8 cellular contexts compared by ENCODE assay signal in genomic region chr2:68251855-68252406, GRCh38. TPM values are rescaled to one million over a fixed set of nuclear protein-coding genes. Genes with fewer than 3 reads are reported as not detected.
DNase-seq lines count a peak whose midpoint lies in the region; ATAC-seq, FAIRE-seq and TF ChIP-seq lines count a peak whose summit lies in the region.

No MANE protein-coding gene starts in this region.

- 1% methylated on average over 14 of the region's 78 CpGs; no CpG with 5 or more reads in 1 of the 2 experiments for WGBS in H1 (ENCODE audit: extremely low coverage in 1 of 2, insufficient coverage in 1 of 2, insufficient read length in 1 of 2, insufficient replicate concordance in 2 of 2, low coverage in 1 of 2, low lambda C conversion rate in 2 of 2, missing lambda C conversion rate in 1 of 2), 2 experiments

- no peaks in the 10 kb centered on the region for H3K27me3 Mint-ChIP-seq in activated CD8-positive, alpha-beta T cell treated with anti-CD3 and anti-CD28 coated beads for 36 hours
- peaks cover 0 to 2% (median 0%) of the 10 kb centered on the region in 5 donors for H3K27me3 Mint-ChIP-seq in naive thymus-derived CD4-positive, alpha-beta T cell
- H3K27me3 Mint-ChIP-seq in stimulated activated naive CD8-positive, alpha-beta T cell treated with anti-CD3 and anti-CD28 coated beads, Interleukin-15, amount 100 ng/mL, for 72 hours: no peaks in the 10 kb centered on the region

- POLR2A ChIA-PET in activated CD8-positive, alpha-beta T cell treated with anti-CD3 and anti-CD28 coated beads for 36 hours (lab: Charles Lee): interaction anchor here (1.5 to 1.8 kb wide), 2 partner anchors 13 to 95 kb away, joined by 3 to 7 read pairs; partner anchors contain the start of gene PNO1
- POLR2A ChIA-PET in H1 (lab: Charles Lee; ENCODE audit: partially characterized antibody): interaction anchor here (0.7 to 3.1 kb wide), 5 partner anchors 17 to 189 kb away, joined by 3 to 15 read pairs (median 3); partner anchors contain the start of genes C1D and PNO1
- POLR2A ChIA-PET in naive thymus-derived CD4-positive, alpha-beta T cell (lab: Charles Lee): interaction anchor here (0.8 to 3.9 kb wide), 8 partner anchors 10 to 189 kb away, joined by 3 to 31 read pairs (median 4); partner anchors contain the start of genes C1D and PNO1

- no peak for FAIRE-seq in H1 (lab: Jason Lieb, UNC)

- peak overlapping the region; percentile 94 for H2BK5ac ChIP-seq in H1 (ENCODE audit: low read depth, low read length)

- H3K27ac ChIP-seq in H1 (ENCODE audit: low read depth, low read length): peak overlapping the region; percentile 81; the same call in 1 of the 2 replicates
- peak overlapping the region; percentile 82 for H3K27ac ChIP-seq in naive thymus-derived CD4-positive, alpha-beta T cell (ENCODE audit: low read depth, low read length)

- TF ChIP-seq EP300 in H1 (IDR thresholded peaks at IDR 0.05; ENCODE audit: borderline replicate concordance in 1 of 2, low read depth in 2 of 2, low read length in 2 of 2): no peak

- peak overlapping the region; percentile 51 for H3K18ac ChIP-seq in H1 (ENCODE audit: extremely low read depth, low read length)

- H3K23me2 ChIP-seq in H1 (ENCODE audit: low read depth, low read length): peaks cover 5% of the 10 kb centered on the region; the same call in 1 of the 2 replicates

- CTCF ChIA-PET in activated CD8-positive, alpha-beta T cell treated with anti-CD3 and anti-CD28 coated beads for 36 hours (lab: Charles Lee): interaction anchor here (1.0 to 3.0 kb wide), 5 partner anchors 13 to 95 kb away, joined by 3 to 9 read pairs (median 3); partner anchors contain the start of gene PNO1
- CTCF ChIA-PET in H1 (lab: Charles Lee; ENCODE audit: partially characterized antibody): interaction anchor here (1.5 kb wide), 1 partner anchor 130 kb away, joined by 3 read pairs; no protein-coding TSS in a partner anchor
- CTCF ChIA-PET in naive thymus-derived CD4-positive, alpha-beta T cell (lab: Charles Lee): interaction anchor here (2.2 kb wide), 1 partner anchor 56 kb away, joined by 12 read pairs; no protein-coding TSS in a partner anchor

- no peak for TF ChIP-seq CTCF in activated CD8-positive, alpha-beta T cell treated with anti-CD3 and anti-CD28 coated beads for 36 hours (IDR thresholded peaks at IDR 0.05)
- TF ChIP-seq CTCF in H1 (IDR thresholded peaks at IDR 0.05; ENCODE audit: control extremely low read depth in 1 of 3, insufficient read depth in 1 of 3, low read depth in 1 of 3, low read length in 3 of 3): no peak

- H3K36me3 ChIP-seq in H1 (ENCODE audit: control insufficient read depth in 2 of 4, insufficient read depth in 4 of 4, low read length in 3 of 4): peaks cover 0 to 4% (median 0%) of the 10 kb centered on the region in 4 experiments; a peak in 1 of 8 replicates
- H3K36me3 ChIP-seq in naive thymus-derived CD4-positive, alpha-beta T cell (ENCODE audit: control insufficient read depth in 2 of 3, insufficient read depth in 3 of 3, low read length in 3 of 3): peaks cover 0 to 3% (median 2%) of the 10 kb centered on the region in 3 experiments

- no peak overlapping the region for H2AK5ac ChIP-seq in H1 (ENCODE audit: low read depth, low read length)

- no peak overlapping the region for H2BK12ac ChIP-seq in H1 (ENCODE audit: low read depth, low read length)

- H3K4ac ChIP-seq in H1 (replicated peaks; ENCODE audit: insufficient read length, low read depth, low read length): no peak overlapping the region

- no peak overlapping the region for H2BK20ac ChIP-seq in H1 (ENCODE audit: low read length)

- peak overlapping the region; percentile 80 to 92 (median 88) for H3K9ac ChIP-seq in H1 (replicated peaks in 1 of 4; ENCODE audit: extremely low read depth in 1 of 4, low read depth in 3 of 4, low read length in 3 of 4)

- no peak overlapping the region for H2AFZ ChIP-seq in H1 (ENCODE audit: low read length)

- no peak overlapping the region for H3K14ac ChIP-seq in H1 (ENCODE audit: insufficient read length)

- H3K79me1 ChIP-seq in H1 (ENCODE audit: low read depth, low read length): no peaks in the 10 kb centered on the region; the same call in none of the 2 replicates

- peaks cover 17 to 22% of the 10 kb centered on the region in 2 experiments for H4K20me1 ChIP-seq in H1 (replicated peaks in 1 of 2; ENCODE audit: control insufficient read depth in 1 of 2, insufficient read depth in 2 of 2, low read length in 2 of 2)

- H3K4me3 Mint-ChIP-seq in activated CD8-positive, alpha-beta T cell treated with anti-CD3 and anti-CD28 coated beads for 36 hours: peak overlapping the region; percentile 87
- peak overlapping the region in 7 of 10 donors; percentile 81 to 98 (median 98) for H3K4me3 Mint-ChIP-seq in naive thymus-derived CD4-positive, alpha-beta T cell
- H3K4me3 Mint-ChIP-seq in stimulated activated naive CD8-positive, alpha-beta T cell treated with anti-CD3 and anti-CD28 coated beads, Interleukin-15, amount 100 ng/mL, for 72 hours: peak overlapping the region; percentile 96 to 97

- H3K9me3 ChIP-seq in H1 (ENCODE audit: insufficient read depth in 2 of 2, low read depth in 1 of 2, low read length in 1 of 2): no peaks in the 10 kb centered on the region
- H3K9me3 ChIP-seq in naive thymus-derived CD4-positive, alpha-beta T cell (ENCODE audit: control insufficient read depth in 2 of 3, low read length in 3 of 3): no peaks in the 10 kb centered on the region

- peak overlapping the region; percentile 54 to 80 for H3K4me2 ChIP-seq in H1 (ENCODE audit: insufficient read depth in 1 of 2, low read depth in 2 of 2, low read length in 2 of 2)

- no peak overlapping the region for H3K23ac ChIP-seq in H1 (ENCODE audit: insufficient read length)

- peak; percentile 5 for ATAC-seq in HG03571 (IDR thresholded peaks at IDR 0.05; ENCODE audit: unreplicated experiment)
- peak; percentile 0 for ATAC-seq in activated CD8-positive, alpha-beta T cell treated with anti-CD3 and anti-CD28 coated beads for 36 hours
- peak; percentile 1 for ATAC-seq in naive thymus-derived CD4-positive, alpha-beta T cell
- ATAC-seq in stimulated activated naive CD8-positive, alpha-beta T cell treated with anti-CD3 and anti-CD28 coated beads, Interleukin-15, amount 100 ng/mL, for 72 hours: peak; percentile 23

- DNase-seq in AG08396 (ENCODE audit: low spot score) (peak; percentile 28), GM19240 (ENCODE audit: insufficient read length, low spot score) (peak; percentile 6), H1 (ENCODE audit: low read depth in 1 of 2, low spot score in 2 of 2) (peak in 1 of 2 experiments; percentile 57), amniotic stem cell (lab: John Stamatoyannopoulos, UW) (no peak)
- peak; percentile 53 for DNase-seq in activated CD8-positive, alpha-beta T cell treated with anti-CD3 and anti-CD28 coated beads for 36 hours
- peak in 7 of 9 donors; percentile 25 to 70 (median 43) for DNase-seq in naive thymus-derived CD4-positive, alpha-beta T cell
- peak; percentile 57 to 74 for DNase-seq in stimulated activated naive CD8-positive, alpha-beta T cell treated with anti-CD3 and anti-CD28 coated beads, Interleukin-15, amount 100 ng/mL, for 72 hours

- peak overlapping the region; percentile 95 for H4K8ac ChIP-seq in H1 (ENCODE audit: extremely low read depth, insufficient read depth, low read length)

- H3K9me3 Mint-ChIP-seq in activated CD8-positive, alpha-beta T cell treated with anti-CD3 and anti-CD28 coated beads for 36 hours: no peaks in the 10 kb centered on the region
- H3K9me3 Mint-ChIP-seq in naive thymus-derived CD4-positive, alpha-beta T cell: peaks cover 0 to 6% (median 0%) of the 10 kb centered on the region in 11 donors
- no peaks in the 10 kb centered on the region for H3K9me3 Mint-ChIP-seq in stimulated activated naive CD8-positive, alpha-beta T cell treated with anti-CD3 and anti-CD28 coated beads, Interleukin-15, amount 100 ng/mL, for 72 hours

- intact Hi-C loops in activated CD8-positive, alpha-beta T cell treated with anti-CD3 and anti-CD28 coated beads for 36 hours (cut with micrococcal nuclease): loop anchor here (1.0 to 5.0 kb wide), 2 partner anchors 56 to 95 kb away; partner anchors contain the start of gene PNO1
- intact Hi-C loops in naive thymus-derived CD4-positive, alpha-beta T cell (cut with micrococcal nuclease): loop anchor here (1.0 to 10.0 kb wide), 23 partner anchors 14 to 855 kb away; partner anchors contain the start of genes ETAA1 (in 2 of the 2), PNO1 (in 2 of the 2), APLF (in 1 of the 2) and ARHGAP25 (in 1 of the 2)

- TF ChIP-seq POLR2A in H1 (IDR thresholded peaks at IDR 0.05; ENCODE audit: control extremely low read depth in 1 of 2, low read depth in 2 of 2, low read length in 2 of 2): no peak

- peak overlapping the region; percentile 66 for H3K56ac ChIP-seq in H1 (replicated peaks; ENCODE audit: insufficient read length, low read depth, low read length)

- H3K4me1 Mint-ChIP-seq in activated CD8-positive, alpha-beta T cell treated with anti-CD3 and anti-CD28 coated beads for 36 hours (ENCODE audit: low read depth): peaks cover 34% of the 10 kb centered on the region
- H3K4me1 Mint-ChIP-seq in naive thymus-derived CD4-positive, alpha-beta T cell: peaks cover 37 to 48% (median 45%) of the 10 kb centered on the region in 7 donors
- peaks cover 21% of the 10 kb centered on the region for H3K4me1 Mint-ChIP-seq in stimulated activated naive CD8-positive, alpha-beta T cell treated with anti-CD3 and anti-CD28 coated beads, Interleukin-15, amount 100 ng/mL, for 72 hours

- no peak for TF ChIP-seq RAD21 in H1 (IDR thresholded peaks at IDR 0.05 in 1 of 2, conservative IDR thresholded peaks at IDR 0.05 in 1 of 2; ENCODE audit: low read depth in 2 of 2, low read length in 2 of 2)

- peak overlapping the region; percentile 91 to 95 (median 94) for H3K4me3 ChIP-seq in H1 (ENCODE audit: extremely low read depth in 1 of 4, insufficient read depth in 2 of 4, low read depth in 3 of 4, low read length in 4 of 4)
- H3K4me3 ChIP-seq in naive thymus-derived CD4-positive, alpha-beta T cell (ENCODE audit: low read length): peak overlapping the region; percentile 66

- H4K91ac ChIP-seq in H1 (replicated peaks; ENCODE audit: insufficient read length, low read length): no peak overlapping the region

- peaks cover 33 to 54% of the 10 kb centered on the region in 2 experiments for H3K79me2 ChIP-seq in H1 (ENCODE audit: control insufficient read depth in 1 of 2, insufficient read depth in 2 of 2, low read length in 2 of 2)

- no peaks in the 10 kb centered on the region for H3K27me3 ChIP-seq in H1 (replicated peaks in 1 of 4; ENCODE audit: control insufficient read depth in 3 of 4, extremely low read depth in 1 of 4, insufficient read depth in 3 of 4, low read length in 3 of 4)
- no peaks in the 10 kb centered on the region for H3K27me3 ChIP-seq in naive thymus-derived CD4-positive, alpha-beta T cell (ENCODE audit: control insufficient read depth in 2 of 2, insufficient read depth in 2 of 2, low read length in 2 of 2)

- peaks cover 16% of the 10 kb centered on the region for H3K36me3 Mint-ChIP-seq in activated CD8-positive, alpha-beta T cell treated with anti-CD3 and anti-CD28 coated beads for 36 hours (ENCODE audit: low read depth)
- H3K36me3 Mint-ChIP-seq in naive thymus-derived CD4-positive, alpha-beta T cell: peaks cover 0 to 14% (median 6%) of the 10 kb centered on the region in 5 donors

- H2BK120ac ChIP-seq in H1 (replicated peaks; ENCODE audit: low read depth, low read length): no peak overlapping the region

- peak overlapping the region; percentile 12 for H4K5ac ChIP-seq in H1 (ENCODE audit: insufficient read length, low read depth, low read length)

- peak overlapping the region; percentile 98 for H3K27ac Mint-ChIP-seq in activated CD8-positive, alpha-beta T cell treated with anti-CD3 and anti-CD28 coated beads for 36 hours
- H3K27ac Mint-ChIP-seq in naive thymus-derived CD4-positive, alpha-beta T cell: peak overlapping the region; percentile 86 to 99 (median 94)
- peak overlapping the region; percentile 97 to 99 for H3K27ac Mint-ChIP-seq in stimulated activated naive CD8-positive, alpha-beta T cell treated with anti-CD3 and anti-CD28 coated beads, Interleukin-15, amount 100 ng/mL, for 72 hours

- peaks cover 2 to 15% (median 4%) of the 10 kb centered on the region in 4 experiments; a peak in 6 of 7 replicates for H3K4me1 ChIP-seq in H1 (replicated peaks in 1 of 4; ENCODE audit: control insufficient read depth in 3 of 4, insufficient read depth in 4 of 4, low read length in 3 of 4)
- H3K4me1 ChIP-seq in naive thymus-derived CD4-positive, alpha-beta T cell (ENCODE audit: control insufficient read depth in 2 of 2, insufficient read depth in 2 of 2, low read length in 2 of 2): peaks cover 38 to 51% of the 10 kb centered on the region in 2 donors

- no peak overlapping the region for H2BK15ac ChIP-seq in H1 (ENCODE audit: low read length)

RNA-seq across cellular contexts. Expression of gene PPP3R1, which starts 0.4 kb away (rescaled TPM):
- total RNA-seq in activated CD8-positive, alpha-beta T cell treated with anti-CD3 and anti-CD28 coated beads for 36 hours: 10 to 100 TPM; 72.7 to 73.7 TPM
- total RNA-seq in H1 (2021; fragmentation: NEBNext Ultra II Directional; extraction: Animal tissue kit (Norgen Biotek cat#: 25700)): 82.1 and 85.1 TPM in 2 replicates
- 5.5 and 9.3 TPM in 2 replicates for polyA plus RNA-seq in H1 (2011; rRNA removed)
- 10.2 TPM for polyA plus RNA-seq in H1 (2011; cell fraction: cytosol; rRNA removed)
- 2.9 TPM for polyA plus RNA-seq in H1 (2011; cell fraction: nucleus; rRNA removed)
- 20.1 to 59.8 TPM (median 23.8 TPM) in 4 replicates for polyA plus RNA-seq in H1 (2012, experiment 1 of 2)
- 20.8 TPM for polyA plus RNA-seq in H1 (2012, experiment 2 of 2)
- 27.6 TPM for polyA plus RNA-seq in H1 (2013, experiment 1 of 2)
- 27.1 TPM for polyA plus RNA-seq in H1 (2013, experiment 2 of 2)
- 11.8 and 16.2 TPM in 2 replicates for polyA minus RNA-seq in H1 (2011; rRNA and poly(A)+ RNA removed)
- 18.4 TPM for polyA minus RNA-seq in H1 (2011; cell fraction: cytosol; rRNA and poly(A)+ RNA removed)
- 13.5 TPM for polyA minus RNA-seq in H1 (2011; cell fraction: nucleus; rRNA and poly(A)+ RNA removed)
- 10 to 100 TPM; 54.1 to 78.2 (median 70.0) TPM for total RNA-seq in naive thymus-derived CD4-positive, alpha-beta T cell
- polyA plus RNA-seq in naive thymus-derived CD4-positive, alpha-beta T cell: 1 to 10 TPM; 2.6 to 7.2 TPM
